ENCODE assay signal across 15 cellular contexts in genomic region chr11:8773916-8774537, GRCh38.
A peak's percentile ranks its signal among the peaks of the same experiment; 100 is the strongest.
DNase-seq lines count a peak whose midpoint lies in the region; ATAC-seq and TF ChIP-seq lines count a peak whose summit lies in the region.
"Had no signal": no experiment of that assay in that cellular context is flagged by ENCODE, and none has a peak within 500 bp of the region (broad histone marks: within the 10 kb centered on the region; RNA-seq: fewer than 3 reads in every experiment).

No MANE protein-coding gene starts in this region.

- H3K79me2 ChIP-seq in mammary epithelial cell (ENCODE audit: insufficient read depth, low read length): peaks cover 90% of the 10 kb centered on the region

- DNase-seq in heart left ventricle (no peak), left ventricle myocardium superior (no peak), mammary epithelial cell (peak; percentile 60), upper lobe of right lung (no peak), AML-193 (lab: John Stamatoyannopoulos, UW) (no peak)
- DNase-seq: ACHN; activated CD4-positive, alpha-beta T cell treated with anti-CD3 and anti-CD28 coated beads, Interleukin-2, amount 10 ng/mL, durations not matched to agents 7 days and 5 days; foreskin melanocyte; naive thymus-derived CD4-positive, alpha-beta T cell; NCI-H187; NCI-H748 treated with DMSO at 0.1 percent for 48 hours; SHP77 had no signal

- no TSS peak for BruUV-seq in mammary epithelial cell (replicated peaks; lab: Mats Ljungman, UMichigan)

- TF ChIP-seq CTCF in heart left ventricle (IDR thresholded peaks at IDR 0.05) (no peak), mammary epithelial cell (conservative IDR thresholded peaks at IDR 0.05 in 1 of 2, IDR thresholded peaks at IDR 0.05 in 1 of 2; ENCODE audit: extremely low read depth in 1 of 2, insufficient read depth in 1 of 2, low read depth in 1 of 2, low read length in 2 of 2) (no peak), upper lobe of right lung (IDR thresholded peaks at IDR 0.05) (no peak)

- WGBS in heart left ventricle, 4 donors: 70 to 84% (median 75%) methylated on average over 5 of the region's 5 CpGs
- WGBS in mammary epithelial cell (ENCODE audit: low coverage, missing lambda C conversion rate): 18% methylated on average over 4 of the region's 5 CpGs

- in situ Hi-C loops in mammary epithelial cell (cut with MboI; ENCODE audit: low sequenced_read_pairs in 2 of 2): no loop called here

- H3K27me3 ChIP-seq in heart left ventricle: no peaks in the 10 kb centered on the region
- H3K27me3 ChIP-seq in mammary epithelial cell (ENCODE audit: insufficient read depth, low read length): no peaks in the 10 kb centered on the region
- no peaks in the 10 kb centered on the region for H3K27me3 ChIP-seq in muscle layer of colon (ENCODE audit: control insufficient read depth in 1 of 2, insufficient read depth in 2 of 2, low read length in 2 of 2)
- H3K27me3 ChIP-seq in upper lobe of right lung: no peaks in the 10 kb centered on the region

- TF ChIP-seq POLR2A in heart left ventricle (IDR thresholded peaks at IDR 0.05): no peak

- H3K9ac ChIP-seq in mammary epithelial cell (ENCODE audit: insufficient read depth, low read length): peak overlapping the region; percentile 3
- no peak overlapping the region for H3K9ac ChIP-seq in muscle layer of colon (ENCODE audit: low read length)

- H3K4me1 ChIP-seq in heart left ventricle: peaks cover 5 to 97% (median 54%) of the 10 kb centered on the region in 12 donors
- H3K4me1 ChIP-seq in mammary epithelial cell (ENCODE audit: insufficient read depth, low read length): peaks cover 78% of the 10 kb centered on the region
- peaks cover 86% of the 10 kb centered on the region for H3K4me1 ChIP-seq in muscle layer of colon (ENCODE audit: insufficient read depth, low read length)
- peaks cover 29% of the 10 kb centered on the region for H3K4me1 ChIP-seq in upper lobe of right lung

- H3K9me3 ChIP-seq in heart left ventricle: no peaks in the 10 kb centered on the region
- H3K9me3 ChIP-seq in mammary epithelial cell (replicated peaks; ENCODE audit: insufficient read depth, low read length): no peaks in the 10 kb centered on the region
- H3K9me3 ChIP-seq in muscle layer of colon (ENCODE audit: low read length): no peaks in the 10 kb centered on the region
- H3K9me3 ChIP-seq in upper lobe of right lung: no peaks in the 10 kb centered on the region

- no peaks in the 10 kb centered on the region for H4K20me1 ChIP-seq in mammary epithelial cell (ENCODE audit: insufficient read depth, low read length)

- intact Hi-C loops in heart left ventricle (cut with DNase I) (loop anchor here in 2 of 10 donors (5.0 to 10.0 kb wide), 2 partner anchors 33 to 69 kb away; no protein-coding TSS in a partner anchor), left ventricle myocardium superior (cut with micrococcal nuclease) (no loop called here), mammary epithelial cell (cut with micrococcal nuclease) (loop anchor here (5.0 kb wide), 1 partner anchor 172 kb away; no protein-coding TSS in a partner anchor), upper lobe of right lung (cut with DNase I) (no loop called here)

- ATAC-seq in heart left ventricle (no peak), left ventricle myocardium superior (no peak), upper lobe of right lung (no peak), GM18909 (IDR thresholded peaks at IDR 0.05; ENCODE audit: poor library complexity, unreplicated experiment) (no peak), HG03520 (IDR thresholded peaks at IDR 0.05; ENCODE audit: unreplicated experiment) (no peak)
- ATAC-seq: naive thymus-derived CD4-positive, alpha-beta T cell had no signal

- H3K36me3 ChIP-seq in heart left ventricle (peaks cover 0 to 2% (median 0%) of the 10 kb centered on the region in 9 donors), mammary epithelial cell (ENCODE audit: insufficient read depth, low read length) (peaks cover 2% of the 10 kb centered on the region), muscle layer of colon (ENCODE audit: insufficient read depth, low read length) (no peaks in the 10 kb centered on the region), upper lobe of right lung (no peaks in the 10 kb centered on the region)

- peak overlapping the region; percentile 57 for H2AFZ ChIP-seq in mammary epithelial cell (ENCODE audit: low read depth, low read length)

- H3K27ac ChIP-seq in heart left ventricle (peak overlapping the region in 9 of 12 donors; percentile 4 to 86 (median 68)), mammary epithelial cell (ENCODE audit: insufficient read depth, low read depth, low read length) (peak overlapping the region; percentile 40), muscle layer of colon (ENCODE audit: low read depth, low read length) (peak overlapping the region; percentile 70), upper lobe of right lung (peak overlapping the region; percentile 51)

- CTCF ChIA-PET in mammary epithelial cell (lab: Charles Lee; ENCODE audit: low non-redundant PET): interaction anchor here (0.7 kb wide), 1 partner anchor 55 kb away, joined by 3 read pairs; no protein-coding TSS in a partner anchor

- dilution Hi-C loops in mammary epithelial cell (cut with HindIII; ENCODE audit: low sequenced_read_pairs): no loop called here

- H3K4me3 ChIP-seq in heart left ventricle: no peak overlapping the region
- no peak overlapping the region for H3K4me3 ChIP-seq in mammary epithelial cell (replicated peaks in 1 of 3; ENCODE audit: insufficient read depth in 1 of 3, low read depth in 2 of 3, low read length in 3 of 3)
- no peak overlapping the region for H3K4me3 ChIP-seq in muscle layer of colon (ENCODE audit: low read depth in 1 of 2, low read length in 2 of 2)
- no peak overlapping the region for H3K4me3 ChIP-seq in upper lobe of right lung

- peak overlapping the region; percentile 68 for H3K4me2 ChIP-seq in mammary epithelial cell (ENCODE audit: insufficient read depth, low read depth, low read length)
